9 cellular contexts compared by ENCODE assay signal in genomic region chr6:3592371-3592941, GRCh38.
DNase-seq lines count a peak whose midpoint lies in the region; ATAC-seq and TF ChIP-seq lines count a peak whose summit lies in the region.
"Had no signal": no experiment of that assay in that cellular context is flagged by ENCODE, and none has a peak within 500 bp of the region (broad histone marks: within the 10 kb centered on the region; RNA-seq: fewer than 3 reads in every experiment).

No MANE protein-coding gene starts in this region.

- H3K4me2 ChIP-seq in mesendoderm (ENCODE audit: low read length) = no peak overlapping the region

- ATAC-seq in upper lobe of right lung = peak; percentile 68
- no peak for ATAC-seq in HG02970 (IDR thresholded peaks at IDR 0.05; ENCODE audit: low FRiP score, unreplicated experiment)

- intact Hi-C loops in upper lobe of right lung (cut with DNase I) = no loop called here

- no peaks in the 10 kb centered on the region for H3K79me1 ChIP-seq in mesendoderm (ENCODE audit: low read length)

- H3K56ac ChIP-seq in mesendoderm (ENCODE audit: low read length) = no peak overlapping the region

- no peak overlapping the region for H4K8ac ChIP-seq in mesendoderm (ENCODE audit: low read depth, low read length)

- no peaks in the 10 kb centered on the region for H3K9me3 ChIP-seq in upper lobe of right lung

- H3K23ac ChIP-seq in mesendoderm (ENCODE audit: low read length) = no peak overlapping the region

- H3K79me2 ChIP-seq in mesendoderm (ENCODE audit: control insufficient read depth, insufficient read depth, low read length) = no peaks in the 10 kb centered on the region

- H3K27me3 ChIP-seq in upper lobe of right lung (no peaks in the 10 kb centered on the region), mesendoderm (ENCODE audit: insufficient read depth, low read length, poor library complexity) (no peaks in the 10 kb centered on the region)

- no peak overlapping the region for H3K4ac ChIP-seq in mesendoderm (ENCODE audit: low read depth, low read length)

- H3K27ac ChIP-seq in upper lobe of right lung (no peak overlapping the region), mesendoderm (ENCODE audit: low read depth, low read length) (no peak overlapping the region)

- H3K36me3 ChIP-seq in upper lobe of right lung = no peaks in the 10 kb centered on the region
- no peaks in the 10 kb centered on the region for H3K36me3 ChIP-seq in mesendoderm (ENCODE audit: control insufficient read depth, insufficient read depth, low read length)

- no peak overlapping the region for H3K18ac ChIP-seq in mesendoderm (ENCODE audit: low read length)

- H3K4me1 ChIP-seq in upper lobe of right lung = peaks cover 6% of the 10 kb centered on the region
- H3K4me1 ChIP-seq in mesendoderm (ENCODE audit: control insufficient read depth, low read depth, low read length) = no peaks in the 10 kb centered on the region

- DNase-seq in HPDE6-E6E7 (ENCODE audit: extremely low spot score) = peak; percentile 92
- peak; percentile 86 for DNase-seq in SKM-1 (lab: John Stamatoyannopoulos, UW; ENCODE audit: unreplicated experiment)
- peak; percentile 89 for DNase-seq in fibroblast of the conjunctiva (ENCODE audit: low read depth)
- no peak for DNase-seq in upper lobe of right lung
- no peak for DNase-seq in mesendoderm
- DNase-seq in activated CD4-positive, alpha-beta T cell treated with anti-CD3 and anti-CD28 coated beads for 4 hours = no peak
- DNase-seq: NCI-H524 treated with DMSO at 0.1 percent for 48 hours; stimulated activated naive CD4-positive, alpha-beta T cell treated with Interleukin-2 at 50 U/mL for 16 hours had no signal

- no peak overlapping the region for H3K9ac ChIP-seq in mesendoderm (ENCODE audit: low read length)

- no peak overlapping the region for H3K4me3 ChIP-seq in upper lobe of right lung
- no peak overlapping the region for H3K4me3 ChIP-seq in mesendoderm (ENCODE audit: low read length)

- WGBS in mesendoderm (ENCODE audit: extremely low coverage, insufficient coverage, low lambda C conversion rate) = no CpG with 5 or more reads among the region's 7 CpGs

- no peak overlapping the region for H2BK15ac ChIP-seq in mesendoderm (replicated peaks; ENCODE audit: low read depth)

- H2BK120ac ChIP-seq in mesendoderm (ENCODE audit: low read depth, low read length) = no peak overlapping the region

- TF ChIP-seq CTCF in upper lobe of right lung (IDR thresholded peaks at IDR 0.05) = no peak

- no peak overlapping the region for H2BK5ac ChIP-seq in mesendoderm (ENCODE audit: low read length)

- H4K5ac ChIP-seq in mesendoderm (ENCODE audit: low read length) = no peak overlapping the region

- no peak overlapping the region for H2AK5ac ChIP-seq in mesendoderm (ENCODE audit: low read length)

Comparison
In these comparisons a context has a peak if more than half of its experiments do, and no peak if none do; other contexts are left out.
1. DNase-seq: peak in HPDE6-E6E7 (single experiment), SKM-1 (single experiment) and fibroblast of the conjunctiva (single experiment); none in upper lobe of right lung (single experiment), mesendoderm (single experiment) and activated CD4-positive, alpha-beta T cell treated with anti-CD3 and anti-CD28 coated beads for 4 hours (0 of 2).